21 cellular contexts compared by ENCODE assay signal in genomic region chr1:234396871-234397270, GRCh38. TPM values are rescaled to one million over a fixed set of nuclear protein-coding genes. Genes with fewer than 3 reads are reported as not detected.
A peak's percentile ranks its signal among the peaks of the same experiment; 100 is the strongest.
DNase-seq lines count a peak whose midpoint lies in the region; ATAC-seq and TF ChIP-seq lines count a peak whose summit lies in the region.
"Had no signal": no experiment of that assay in that cellular context is flagged by ENCODE, and none has a peak within 500 bp of the region (broad histone marks: within the 10 kb centered on the region; RNA-seq: fewer than 3 reads in every experiment).

No MANE protein-coding gene starts in this region.

- H3K4me1 Mint-ChIP-seq in activated naive CD4-positive, alpha-beta T cell treated with anti-CD3 and anti-CD28 coated beads for 36 hours (ENCODE audit: low read depth) = peaks cover 43% of the 10 kb centered on the region
- H3K4me1 Mint-ChIP-seq in activated naive CD8-positive, alpha-beta T cell treated with anti-CD3 and anti-CD28 coated beads, Interleukin-2, amount 50 U/mL, for 24 hours = peaks cover 37% of the 10 kb centered on the region
- peaks cover 17 to 27% of the 10 kb centered on the region in 2 donors for H3K4me1 Mint-ChIP-seq in stimulated activated naive B cell treated with anti-CD40 and anti-IgM and Interleukin-4, amounts not matched to agents 10 μg/mL and 1 μg/mL and 100 μg/mL, for 72 hours

- peaks cover 17% of the 10 kb centered on the region for H3K36me3 Mint-ChIP-seq in activated naive CD4-positive, alpha-beta T cell treated with anti-CD3 and anti-CD28 coated beads for 36 hours (ENCODE audit: low read depth)
- peaks cover 28% of the 10 kb centered on the region for H3K36me3 Mint-ChIP-seq in activated naive CD8-positive, alpha-beta T cell treated with anti-CD3 and anti-CD28 coated beads, Interleukin-2, amount 50 U/mL, for 24 hours (ENCODE audit: low read depth)
- peaks cover 17 to 45% of the 10 kb centered on the region in 2 donors for H3K36me3 Mint-ChIP-seq in stimulated activated naive B cell treated with anti-CD40 and anti-IgM and Interleukin-4, amounts not matched to agents 10 μg/mL and 1 μg/mL and 100 μg/mL, for 72 hours

- peaks cover 10% of the 10 kb centered on the region for H3K4me1 ChIP-seq in osteoblast (ENCODE audit: insufficient read depth, low read length)
- H3K4me1 ChIP-seq: vagina had no signal

- no peak overlapping the region for H3K4me3 Mint-ChIP-seq in activated naive CD4-positive, alpha-beta T cell treated with anti-CD3 and anti-CD28 coated beads for 36 hours
- H3K4me3 Mint-ChIP-seq in activated naive CD8-positive, alpha-beta T cell treated with anti-CD3 and anti-CD28 coated beads, Interleukin-2, amount 50 U/mL, for 24 hours = no peak overlapping the region
- no peak overlapping the region for H3K4me3 Mint-ChIP-seq in stimulated activated naive B cell treated with anti-CD40 and anti-IgM and Interleukin-4, amounts not matched to agents 10 μg/mL and 1 μg/mL and 100 μg/mL, for 72 hours

- no peak overlapping the region for H3K4me3 ChIP-seq in osteoblast (ENCODE audit: insufficient read depth, low read length)
- H3K4me3 ChIP-seq: vagina had no signal

- no peak overlapping the region for H3K27ac ChIP-seq in osteoblast (ENCODE audit: low read depth, low read length)
- H3K27ac ChIP-seq: vagina, VCaP had no signal

- no peaks in the 10 kb centered on the region for H4K20me1 ChIP-seq in osteoblast (ENCODE audit: insufficient read depth, low read length)

- peak overlapping the region; percentile 67 for H3K27ac Mint-ChIP-seq in activated naive CD4-positive, alpha-beta T cell treated with anti-CD3 and anti-CD28 coated beads for 36 hours
- H3K27ac Mint-ChIP-seq in activated naive CD8-positive, alpha-beta T cell treated with anti-CD3 and anti-CD28 coated beads, Interleukin-2, amount 50 U/mL, for 24 hours = peak overlapping the region; percentile 70
- peak overlapping the region; percentile 70 for H3K27ac Mint-ChIP-seq in stimulated activated naive B cell treated with anti-CD40 and anti-IgM and Interleukin-4, amounts not matched to agents 10 μg/mL and 1 μg/mL and 100 μg/mL, for 72 hours

- no peak overlapping the region for H3K4me2 ChIP-seq in osteoblast (ENCODE audit: insufficient read depth, low read length)
- H3K4me2 ChIP-seq: SK-N-SH had no signal

- DNase-seq in activated naive CD4-positive, alpha-beta T cell treated with anti-CD3 and anti-CD28 coated beads for 36 hours = no peak
- DNase-seq in activated naive CD4-positive, alpha-beta T cell treated with Interleukin-2 at 50 U/mL for 16 hours = no peak
- no peak for DNase-seq in activated naive CD8-positive, alpha-beta T cell treated with anti-CD3 and anti-CD28 coated beads, Interleukin-2, amount 50 U/mL, for 24 hours
- DNase-seq in stimulated activated naive B cell treated with anti-CD40 and anti-IgM and Interleukin-4, amounts not matched to agents 10 μg/mL and 1 μg/mL and 100 μg/mL, for 72 hours = no peak
- DNase-seq in NCI-H2107 treated with DMSO at 0.1 percent for 48 hours (lab: John Stamatoyannopoulos, UW; ENCODE audit: unreplicated experiment) (no peak), osteoblast (ENCODE audit: insufficient read length, low spot score, missing footprints) (no peak), NCI-H2196 (lab: John Stamatoyannopoulos, UW; ENCODE audit: unreplicated experiment) (no peak)
- DNase-seq: activated CD8-positive, alpha-beta memory T cell treated with anti-CD3 and anti-CD28 coated beads, Interleukin-2, amount 50 U/mL, for 48 hours; amniotic stem cell; caudate nucleus; hippocampal formation; MV-4-11; NCI-H2107; NCI-H748 treated with DMSO at 0.1 percent for 48 hours; right cardiac atrium; SK-N-SH; substantia nigra had no signal

- intact Hi-C loops in activated naive CD4-positive, alpha-beta T cell treated with anti-CD3 and anti-CD28 coated beads for 36 hours (cut with micrococcal nuclease) = no loop called here

- no peaks in the 10 kb centered on the region for H3K79me2 ChIP-seq in osteoblast (ENCODE audit: insufficient read depth, low read length)

- peaks cover 9% of the 10 kb centered on the region for H3K36me3 ChIP-seq in osteoblast (ENCODE audit: insufficient read depth, low read length)
- H3K36me3 ChIP-seq: vagina had no signal

- no peaks in the 10 kb centered on the region for H3K9me3 Mint-ChIP-seq in activated naive CD4-positive, alpha-beta T cell treated with anti-CD3 and anti-CD28 coated beads for 36 hours
- H3K9me3 Mint-ChIP-seq in activated naive CD8-positive, alpha-beta T cell treated with anti-CD3 and anti-CD28 coated beads, Interleukin-2, amount 50 U/mL, for 24 hours = no peaks in the 10 kb centered on the region
- peaks cover 2 to 4% of the 10 kb centered on the region in 2 donors for H3K9me3 Mint-ChIP-seq in stimulated activated naive B cell treated with anti-CD40 and anti-IgM and Interleukin-4, amounts not matched to agents 10 μg/mL and 1 μg/mL and 100 μg/mL, for 72 hours

- CTCF ChIA-PET in activated naive CD4-positive, alpha-beta T cell treated with anti-CD3 and anti-CD28 coated beads for 36 hours (lab: Charles Lee) = no interaction called here

- no peaks in the 10 kb centered on the region for H3K27me3 ChIP-seq in osteoblast (ENCODE audit: insufficient read depth, low read length)
- H3K27me3 ChIP-seq: vagina had no signal

- no peaks in the 10 kb centered on the region for H3K9me3 ChIP-seq in osteoblast (ENCODE audit: low read depth, low read length)
- H3K9me3 ChIP-seq: SK-N-SH, vagina had no signal

- H3K27me3 Mint-ChIP-seq in activated naive CD4-positive, alpha-beta T cell treated with anti-CD3 and anti-CD28 coated beads for 36 hours (ENCODE audit: low read depth) = no peaks in the 10 kb centered on the region
- no peaks in the 10 kb centered on the region for H3K27me3 Mint-ChIP-seq in activated naive CD8-positive, alpha-beta T cell treated with anti-CD3 and anti-CD28 coated beads, Interleukin-2, amount 50 U/mL, for 24 hours
- H3K27me3 Mint-ChIP-seq in stimulated activated naive B cell treated with anti-CD40 and anti-IgM and Interleukin-4, amounts not matched to agents 10 μg/mL and 1 μg/mL and 100 μg/mL, for 72 hours = no peaks in the 10 kb centered on the region

- H2AFZ ChIP-seq in osteoblast (ENCODE audit: low read length) = no peak overlapping the region

- peak; percentile 39 for ATAC-seq in HG03064 (IDR thresholded peaks at IDR 0.05; ENCODE audit: low read depth, unreplicated experiment)
- ATAC-seq in activated naive CD8-positive, alpha-beta T cell treated with anti-CD3 and anti-CD28 coated beads, Interleukin-2, amount 50 U/mL, for 24 hours = no peak
- no peak for ATAC-seq in stimulated activated naive B cell treated with anti-CD40 and anti-IgM and Interleukin-4, amounts not matched to agents 10 μg/mL and 1 μg/mL and 100 μg/mL, for 72 hours (replicated peaks)
- ATAC-seq: Panc1, right cardiac atrium had no signal

- TF ChIP-seq CTCF in osteoblast (IDR thresholded peaks at IDR 0.05; ENCODE audit: extremely low read depth, low read depth, low read length) = no peak

RNA-seq across cellular contexts. Expression of gene COA6, which starts 23.6 kb away (rescaled TPM):
- 10 to 100 TPM; 45.8 to 50.2 TPM for total RNA-seq in activated naive CD4-positive, alpha-beta T cell treated with anti-CD3 and anti-CD28 coated beads for 36 hours
- total RNA-seq in osteoblast = 11.8 and 20.3 TPM in 2 replicates
